16 cellular contexts compared by ENCODE assay signal in the genomic region with DNA sequence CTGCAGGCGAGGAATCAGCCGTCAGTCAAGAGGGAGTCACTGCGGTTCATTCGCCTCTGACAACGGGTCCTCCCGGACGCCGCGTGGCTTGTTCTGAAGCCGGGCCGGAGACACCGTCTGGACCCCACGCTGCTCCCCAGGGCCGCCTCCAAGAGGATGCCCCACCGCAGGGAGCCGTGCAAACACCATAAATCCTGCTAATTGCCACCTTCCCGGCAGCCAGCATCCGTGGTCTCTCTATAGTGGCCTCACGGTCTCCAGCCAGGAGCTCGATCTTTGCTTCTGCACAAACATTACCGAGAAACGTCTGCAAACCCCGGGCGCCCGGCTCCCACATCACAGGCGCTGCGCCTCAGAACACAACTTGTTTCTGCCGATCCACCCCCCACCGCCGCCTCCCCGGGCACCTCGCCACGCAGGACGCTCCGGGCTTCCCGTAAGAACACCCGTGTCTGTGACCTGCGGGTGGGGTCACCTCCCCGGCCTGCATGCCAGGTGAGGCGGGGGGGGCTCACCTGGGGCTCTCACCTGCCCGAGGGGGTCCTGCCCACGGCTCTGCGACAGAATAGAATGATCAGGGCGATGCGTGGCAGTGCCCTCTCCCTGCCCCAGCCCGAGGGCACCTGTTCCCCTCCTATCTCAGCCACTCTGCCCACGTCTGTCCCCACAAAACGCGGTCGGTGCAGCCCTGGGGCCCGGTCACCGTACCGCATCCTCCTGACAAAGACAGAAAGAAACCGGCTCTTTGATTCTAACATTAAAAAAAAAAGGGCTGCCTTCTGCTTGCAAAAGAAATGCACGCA.
"Had no signal": no experiment of that assay in that cellular context is flagged by ENCODE, and none has a peak within 500 bp of the region (broad histone marks: within the 10 kb centered on the region; RNA-seq: fewer than 3 reads in every experiment).

No MANE protein-coding gene starts in this region.

- H3K27ac ChIP-seq: gastrocnemius medialis, heart right ventricle, neutrophil, tibial nerve, vagina had no signal

- H3K4me1 ChIP-seq: gastrocnemius medialis, vagina had no signal

- H3K9me3 ChIP-seq: gastrocnemius medialis, heart right ventricle, neutrophil, tibial nerve, vagina had no signal

- H3K27me3 Mint-ChIP-seq: activated CD8-positive, alpha-beta memory T cell treated with anti-CD3 and anti-CD28 coated beads, Interleukin-2, amount 10 ng/mL, durations not matched to agents 7 days and 5 days had no signal

- H3K4me1 Mint-ChIP-seq: activated CD8-positive, alpha-beta memory T cell treated with anti-CD3 and anti-CD28 coated beads, Interleukin-2, amount 10 ng/mL, durations not matched to agents 7 days and 5 days; activated naive CD4-positive, alpha-beta T cell treated with anti-CD3 and anti-CD28 coated beads, Interleukin-2, amount 50 U/mL, for 24 hours had no signal

- H3K9me3 Mint-ChIP-seq: activated naive CD4-positive, alpha-beta T cell treated with anti-CD3 and anti-CD28 coated beads, Interleukin-2, amount 50 U/mL, for 24 hours; activated T-cell treated with anti-CD3 and anti-CD28 coated beads, Interleukin-2, amount 50 U/mL, for 24 hours had no signal

- H3K36me3 Mint-ChIP-seq: activated CD8-positive, alpha-beta memory T cell treated with anti-CD3 and anti-CD28 coated beads, Interleukin-2, amount 10 ng/mL, durations not matched to agents 7 days and 5 days had no signal

- H3K4me3 Mint-ChIP-seq: activated CD8-positive, alpha-beta memory T cell treated with anti-CD3 and anti-CD28 coated beads, Interleukin-2, amount 10 ng/mL, durations not matched to agents 7 days and 5 days; activated naive CD4-positive, alpha-beta T cell treated with anti-CD3 and anti-CD28 coated beads, Interleukin-2, amount 50 U/mL, for 24 hours; activated T-cell treated with anti-CD3 and anti-CD28 coated beads, Interleukin-2, amount 50 U/mL, for 24 hours had no signal

- H3K27ac Mint-ChIP-seq: activated CD8-positive, alpha-beta memory T cell treated with anti-CD3 and anti-CD28 coated beads, Interleukin-2, amount 10 ng/mL, durations not matched to agents 7 days and 5 days; activated naive CD4-positive, alpha-beta T cell treated with anti-CD3 and anti-CD28 coated beads, Interleukin-2, amount 50 U/mL, for 24 hours; activated T-cell treated with anti-CD3 and anti-CD28 coated beads, Interleukin-2, amount 50 U/mL, for 24 hours had no signal

- H3K4me3 ChIP-seq: gastrocnemius medialis, heart right ventricle, smooth muscle cell, tibial nerve, vagina had no signal

- H3K36me3 ChIP-seq: gastrocnemius medialis, heart right ventricle, neutrophil, tibial nerve, vagina had no signal

- FAIRE-seq: islet of Langerhans had no signal

- H3K27me3 ChIP-seq: gastrocnemius medialis, tibial nerve, vagina had no signal

- DNase-seq: activated CD4-positive, alpha-beta T cell treated with anti-CD3 and anti-CD28 coated beads, Interleukin-2, amount 50 U/mL, for 48 hours; activated CD4-positive, CD25-positive, alpha-beta regulatory T cell treated with anti-CD3 and anti-CD28 coated beads, Interleukin-2, amount 50 U/mL, for 72 hours; activated CD8-positive, alpha-beta memory T cell treated with anti-CD3 and anti-CD28 coated beads, Interleukin-2, amount 10 ng/mL, durations not matched to agents 7 days and 5 days; activated effector memory CD4-positive, alpha-beta T cell treated with Interleukin-2 at 50 U/mL for 16 hours; activated T-cell treated with anti-CD3 and anti-CD28 coated beads, Interleukin-2, amount 50 U/mL, for 24 hours; central memory CD4-positive, alpha-beta T cell; cortex of kidney; effector CD8-positive, alpha-beta T cell; gastrocnemius medialis; heart right ventricle had no signal
